Comparison of ENCODE assay signal across 1 cellular context in the genomic region with DNA sequence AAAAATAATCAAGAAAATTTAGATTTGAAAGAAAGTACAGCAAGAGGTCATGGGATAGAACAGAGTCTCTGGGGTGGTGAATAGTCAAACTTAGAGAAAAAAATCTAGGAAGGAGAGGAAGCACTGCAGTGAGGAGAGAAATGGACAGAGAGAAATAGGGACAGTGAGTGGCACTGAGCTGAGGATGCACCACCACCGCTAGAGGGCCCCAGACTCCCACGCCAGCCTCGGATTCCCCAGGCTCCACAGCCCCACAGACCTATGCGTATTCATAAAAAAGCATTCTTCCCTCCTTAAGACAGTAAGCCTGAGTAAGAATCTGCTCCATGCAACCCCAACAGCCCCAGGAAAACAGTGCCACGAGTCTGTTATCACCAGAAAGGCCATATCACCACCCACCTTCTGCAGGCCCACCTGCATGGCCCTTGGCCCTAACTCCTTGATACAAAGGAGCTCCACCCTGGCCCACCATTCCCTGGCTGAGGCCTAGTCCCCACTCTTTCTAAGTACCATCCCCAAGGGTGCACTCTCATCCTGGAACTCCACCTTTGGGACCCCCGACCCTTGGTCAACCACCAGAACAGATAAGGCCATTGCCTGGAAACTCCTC.
TF ChIP-seq lines count a peak whose summit lies in the region.

No MANE protein-coding gene starts in this region.

TF ChIP-seq in HepG2, 621 proteins besides CTCF, POLR2A, EP300 and RAD21 (continued from another document and continues in another):
- TF ChIP-seq STAG1 (CRISPR knock-in tag; IDR thresholded peaks at IDR 0.05) (peak; percentile 97), PLRG1 (conservative IDR thresholded peaks at IDR 0.05) (no peak), ZNF136 (CRISPR knock-in tag; IDR thresholded peaks at IDR 0.05; ENCODE audit: low read depth) (no peak), BORCS8-MEF2B (CRISPR knock-in tag; IDR thresholded peaks at IDR 0.05) (no peak), ARNT2 (CRISPR knock-in tag; IDR thresholded peaks at IDR 0.05; ENCODE audit: low read depth) (0 out of 2 replicates have a peak, but pooled peaks have one; percentile 35), HOXA5 (CRISPR knock-in tag; IDR thresholded peaks at IDR 0.05) (no peak), ZNF616 (CRISPR knock-in tag; IDR thresholded peaks at IDR 0.05; ENCODE audit: low read depth) (no peak), FOSL2 (CRISPR knock-in tag; IDR thresholded peaks at IDR 0.05) (no peak), MYNN (CRISPR knock-in tag; IDR thresholded peaks at IDR 0.05; ENCODE audit: low read depth) (no peak), ZNF33A (CRISPR knock-in tag; IDR thresholded peaks at IDR 0.05; ENCODE audit: borderline replicate concordance) (no peak), ARNTL (CRISPR knock-in tag; IDR thresholded peaks at IDR 0.05) (no peak), HNRNPL (IDR thresholded peaks at IDR 0.05; ENCODE audit: low read depth, low read length) (no peak), SMC3 (IDR thresholded peaks at IDR 0.05; ENCODE audit: low read length) (peak; percentile 86), EED (CRISPR knock-in tag; IDR thresholded peaks at IDR 0.05) (no peak), ZNF749 (CRISPR knock-in tag; IDR thresholded peaks at IDR 0.05; ENCODE audit: borderline replicate concordance) (no peak), YEATS4 (CRISPR knock-in tag; IDR thresholded peaks at IDR 0.05; ENCODE audit: borderline replicate concordance) (no peak), ZNF496 (CRISPR knock-in tag; IDR thresholded peaks at IDR 0.05; ENCODE audit: insufficient replicate concordance) (no peak), NCOA5 (CRISPR knock-in tag; IDR thresholded peaks at IDR 0.05) (no peak), SIN3A (IDR thresholded peaks at IDR 0.05; ENCODE audit: borderline replicate concordance, low read depth, low read length) (no peak), MAZ (IDR thresholded peaks at IDR 0.05; ENCODE audit: borderline replicate concordance, low read depth, low read length) (no peak), MAZ (CRISPR knock-in tag; IDR thresholded peaks at IDR 0.05; ENCODE audit: low read depth) (0 out of 2 replicates have a peak, but pooled peaks have one; percentile 41), CBX2 (IDR thresholded peaks at IDR 0.05; ENCODE audit: low read depth, low read length) (no peak), CBX2 (CRISPR knock-in tag; IDR thresholded peaks at IDR 0.05; ENCODE audit: low read depth) (no peak), SCMH1 (CRISPR knock-in tag; IDR thresholded peaks at IDR 0.05; ENCODE audit: borderline replicate concordance) (no peak), ZNF207 (IDR thresholded peaks at IDR 0.05; ENCODE audit: borderline replicate concordance) (no peak), KDM5A (IDR thresholded peaks at IDR 0.05; ENCODE audit: borderline replicate concordance, low read length) (no peak)
- TF ChIP-seq, protein P1, sequence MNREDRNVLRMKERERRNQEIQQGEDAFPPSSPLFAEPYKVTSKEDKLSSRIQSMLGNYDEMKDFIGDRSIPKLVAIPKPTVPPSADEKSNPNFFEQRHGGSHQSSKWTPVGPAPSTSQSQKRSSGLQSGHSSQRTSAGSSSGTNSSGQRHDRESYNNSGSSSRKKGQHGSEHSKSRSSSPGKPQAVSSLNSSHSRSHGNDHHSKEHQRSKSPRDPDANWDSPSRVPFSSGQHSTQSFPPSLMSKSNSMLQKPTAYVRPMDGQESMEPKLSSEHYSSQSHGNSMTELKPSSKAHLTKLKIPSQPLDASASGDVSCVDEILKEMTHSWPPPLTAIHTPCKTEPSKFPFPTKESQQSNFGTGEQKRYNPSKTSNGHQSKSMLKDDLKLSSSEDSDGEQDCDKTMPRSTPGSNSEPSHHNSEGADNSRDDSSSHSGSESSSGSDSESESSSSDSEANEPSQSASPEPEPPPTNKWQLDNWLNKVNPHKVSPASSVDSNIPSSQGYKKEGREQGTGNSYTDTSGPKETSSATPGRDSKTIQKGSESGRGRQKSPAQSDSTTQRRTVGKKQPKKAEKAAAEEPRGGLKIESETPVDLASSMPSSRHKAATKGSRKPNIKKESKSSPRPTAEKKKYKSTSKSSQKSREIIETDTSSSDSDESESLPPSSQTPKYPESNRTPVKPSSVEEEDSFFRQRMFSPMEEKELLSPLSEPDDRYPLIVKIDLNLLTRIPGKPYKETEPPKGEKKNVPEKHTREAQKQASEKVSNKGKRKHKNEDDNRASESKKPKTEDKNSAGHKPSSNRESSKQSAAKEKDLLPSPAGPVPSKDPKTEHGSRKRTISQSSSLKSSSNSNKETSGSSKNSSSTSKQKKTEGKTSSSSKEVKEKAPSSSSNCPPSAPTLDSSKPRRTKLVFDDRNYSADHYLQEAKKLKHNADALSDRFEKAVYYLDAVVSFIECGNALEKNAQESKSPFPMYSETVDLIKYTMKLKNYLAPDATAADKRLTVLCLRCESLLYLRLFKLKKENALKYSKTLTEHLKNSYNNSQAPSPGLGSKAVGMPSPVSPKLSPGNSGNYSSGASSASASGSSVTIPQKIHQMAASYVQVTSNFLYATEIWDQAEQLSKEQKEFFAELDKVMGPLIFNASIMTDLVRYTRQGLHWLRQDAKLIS (CRISPR knock-in tag; IDR thresholded peaks at IDR 0.05), result no peak
- TF ChIP-seq, protein P2, sequence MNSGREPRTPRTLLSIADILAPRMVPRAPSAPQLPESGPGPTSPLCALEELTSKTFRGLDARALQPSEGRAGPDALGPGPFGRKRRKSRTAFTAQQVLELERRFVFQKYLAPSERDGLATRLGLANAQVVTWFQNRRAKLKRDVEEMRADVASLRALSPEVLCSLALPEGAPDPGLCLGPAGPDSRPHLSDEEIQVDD (CRISPR knock-in tag; IDR thresholded peaks at IDR 0.05; ENCODE audit: borderline replicate concordance), result no peak
- TF ChIP-seq, protein P3, sequence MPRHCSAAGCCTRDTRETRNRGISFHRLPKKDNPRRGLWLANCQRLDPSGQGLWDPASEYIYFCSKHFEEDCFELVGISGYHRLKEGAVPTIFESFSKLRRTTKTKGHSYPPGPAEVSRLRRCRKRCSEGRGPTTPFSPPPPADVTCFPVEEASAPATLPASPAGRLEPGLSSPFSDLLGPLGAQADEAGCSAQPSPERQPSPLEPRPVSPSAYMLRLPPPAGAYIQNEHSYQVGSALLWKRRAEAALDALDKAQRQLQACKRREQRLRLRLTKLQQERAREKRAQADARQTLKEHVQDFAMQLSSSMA (CRISPR knock-in tag; IDR thresholded peaks at IDR 0.05), result no peak
- TF ChIP-seq, protein P4, sequence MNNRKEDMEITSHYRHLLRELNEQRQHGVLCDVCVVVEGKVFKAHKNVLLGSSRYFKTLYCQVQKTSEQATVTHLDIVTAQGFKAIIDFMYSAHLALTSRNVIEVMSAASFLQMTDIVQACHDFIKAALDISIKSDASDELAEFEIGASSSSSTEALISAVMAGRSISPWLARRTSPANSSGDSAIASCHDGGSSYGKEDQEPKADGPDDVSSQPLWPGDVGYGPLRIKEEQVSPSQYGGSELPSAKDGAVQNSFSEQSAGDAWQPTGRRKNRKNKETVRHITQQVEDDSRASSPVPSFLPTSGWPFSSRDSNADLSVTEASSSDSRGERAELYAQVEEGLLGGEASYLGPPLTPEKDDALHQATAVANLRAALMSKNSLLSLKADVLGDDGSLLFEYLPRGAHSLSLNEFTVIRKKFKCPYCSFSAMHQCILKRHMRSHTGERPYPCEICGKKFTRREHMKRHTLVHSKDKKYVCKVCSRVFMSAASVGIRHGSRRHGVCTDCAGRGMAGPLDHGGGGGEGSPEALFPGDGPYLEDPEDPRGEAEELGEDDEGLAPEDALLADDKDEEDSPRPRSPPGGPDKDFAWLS (CRISPR knock-in tag; IDR thresholded peaks at IDR 0.05; ENCODE audit: borderline replicate concordance), result no peak
- TF ChIP-seq, protein P5, sequence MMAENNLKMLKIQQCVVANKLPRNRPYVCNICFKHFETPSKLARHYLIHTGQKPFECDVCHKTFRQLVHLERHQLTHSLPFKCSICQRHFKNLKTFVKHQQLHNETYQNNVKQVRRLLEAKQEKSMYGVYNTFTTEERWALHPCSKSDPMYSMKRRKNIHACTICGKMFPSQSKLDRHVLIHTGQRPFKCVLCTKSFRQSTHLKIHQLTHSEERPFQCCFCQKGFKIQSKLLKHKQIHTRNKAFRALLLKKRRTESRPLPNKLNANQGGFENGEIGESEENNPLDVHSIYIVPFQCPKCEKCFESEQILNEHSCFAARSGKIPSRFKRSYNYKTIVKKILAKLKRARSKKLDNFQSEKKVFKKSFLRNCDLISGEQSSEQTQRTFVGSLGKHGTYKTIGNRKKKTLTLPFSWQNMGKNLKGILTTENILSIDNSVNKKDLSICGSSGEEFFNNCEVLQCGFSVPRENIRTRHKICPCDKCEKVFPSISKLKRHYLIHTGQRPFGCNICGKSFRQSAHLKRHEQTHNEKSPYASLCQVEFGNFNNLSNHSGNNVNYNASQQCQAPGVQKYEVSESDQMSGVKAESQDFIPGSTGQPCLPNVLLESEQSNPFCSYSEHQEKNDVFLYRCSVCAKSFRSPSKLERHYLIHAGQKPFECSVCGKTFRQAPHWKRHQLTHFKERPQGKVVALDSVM (CRISPR knock-in tag; IDR thresholded peaks at IDR 0.05), result no peak
- TF ChIP-seq, protein P6, sequence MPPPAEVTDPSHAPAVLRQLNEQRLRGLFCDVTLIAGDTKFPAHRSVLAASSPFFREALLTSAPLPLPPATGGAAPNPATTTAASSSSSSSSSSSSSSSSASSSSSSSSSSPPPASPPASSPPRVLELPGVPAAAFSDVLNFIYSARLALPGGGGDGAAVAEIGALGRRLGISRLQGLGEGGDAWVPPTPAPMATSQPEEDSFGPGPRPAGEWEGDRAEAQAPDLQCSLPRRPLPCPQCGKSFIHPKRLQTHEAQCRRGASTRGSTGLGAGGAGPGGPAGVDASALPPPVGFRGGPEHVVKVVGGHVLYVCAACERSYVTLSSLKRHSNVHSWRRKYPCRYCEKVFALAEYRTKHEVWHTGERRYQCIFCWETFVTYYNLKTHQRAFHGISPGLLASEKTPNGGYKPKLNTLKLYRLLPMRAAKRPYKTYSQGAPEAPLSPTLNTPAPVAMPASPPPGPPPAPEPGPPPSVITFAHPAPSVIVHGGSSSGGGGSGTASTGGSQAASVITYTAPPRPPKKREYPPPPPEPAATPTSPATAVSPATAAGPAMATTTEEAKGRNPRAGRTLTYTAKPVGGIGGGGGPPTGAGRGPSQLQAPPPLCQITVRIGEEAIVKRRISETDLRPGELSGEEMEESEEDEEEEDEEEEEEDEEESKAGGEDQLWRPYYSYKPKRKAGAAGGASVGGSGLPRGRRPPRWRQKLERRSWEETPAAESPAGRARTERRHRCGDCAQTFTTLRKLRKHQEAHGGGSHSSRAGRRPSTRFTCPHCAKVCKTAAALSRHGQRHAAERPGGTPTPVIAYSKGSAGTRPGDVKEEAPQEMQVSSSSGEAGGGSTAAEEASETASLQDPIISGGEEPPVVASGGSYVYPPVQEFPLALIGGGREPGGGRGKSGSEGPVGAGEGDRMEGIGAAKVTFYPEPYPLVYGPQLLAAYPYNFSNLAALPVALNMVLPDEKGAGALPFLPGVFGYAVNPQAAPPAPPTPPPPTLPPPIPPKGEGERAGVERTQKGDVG (CRISPR knock-in tag; IDR thresholded peaks at IDR 0.05; ENCODE audit: borderline replicate concordance), result peak; percentile 42; the same call in 1 of the 2 replicates
- TF ChIP-seq, protein P7, sequence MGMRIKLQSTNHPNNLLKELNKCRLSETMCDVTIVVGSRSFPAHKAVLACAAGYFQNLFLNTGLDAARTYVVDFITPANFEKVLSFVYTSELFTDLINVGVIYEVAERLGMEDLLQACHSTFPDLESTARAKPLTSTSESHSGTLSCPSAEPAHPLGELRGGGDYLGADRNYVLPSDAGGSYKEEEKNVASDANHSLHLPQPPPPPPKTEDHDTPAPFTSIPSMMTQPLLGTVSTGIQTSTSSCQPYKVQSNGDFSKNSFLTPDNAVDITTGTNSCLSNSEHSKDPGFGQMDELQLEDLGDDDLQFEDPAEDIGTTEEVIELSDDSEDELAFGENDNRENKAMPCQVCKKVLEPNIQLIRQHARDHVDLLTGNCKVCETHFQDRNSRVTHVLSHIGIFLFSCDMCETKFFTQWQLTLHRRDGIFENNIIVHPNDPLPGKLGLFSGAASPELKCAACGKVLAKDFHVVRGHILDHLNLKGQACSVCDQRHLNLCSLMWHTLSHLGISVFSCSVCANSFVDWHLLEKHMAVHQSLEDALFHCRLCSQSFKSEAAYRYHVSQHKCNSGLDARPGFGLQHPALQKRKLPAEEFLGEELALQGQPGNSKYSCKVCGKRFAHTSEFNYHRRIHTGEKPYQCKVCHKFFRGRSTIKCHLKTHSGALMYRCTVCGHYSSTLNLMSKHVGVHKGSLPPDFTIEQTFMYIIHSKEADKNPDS (CRISPR knock-in tag; IDR thresholded peaks at IDR 0.05), result no peak
- TF ChIP-seq, protein P8, sequence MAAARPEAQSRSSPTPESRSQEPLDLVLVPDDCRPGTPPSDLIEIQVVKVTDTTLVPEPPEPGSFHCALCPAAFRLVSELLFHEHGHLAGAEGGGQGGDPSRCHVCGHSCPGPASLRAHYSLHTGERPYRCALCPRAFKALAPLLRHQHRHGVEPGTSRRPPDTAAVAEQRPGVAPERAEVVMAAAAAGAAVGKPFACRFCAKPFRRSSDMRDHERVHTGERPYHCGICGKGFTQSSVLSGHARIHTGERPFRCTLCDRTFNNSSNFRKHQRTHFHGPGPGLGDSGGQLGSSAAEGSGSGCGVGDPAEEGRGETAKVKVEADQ (CRISPR knock-in tag; IDR thresholded peaks at IDR 0.05; ENCODE audit: borderline replicate concordance), result 0 out of 2 replicates have a peak, but pooled peaks have one; percentile 20
- TF ChIP-seq, protein P9, sequence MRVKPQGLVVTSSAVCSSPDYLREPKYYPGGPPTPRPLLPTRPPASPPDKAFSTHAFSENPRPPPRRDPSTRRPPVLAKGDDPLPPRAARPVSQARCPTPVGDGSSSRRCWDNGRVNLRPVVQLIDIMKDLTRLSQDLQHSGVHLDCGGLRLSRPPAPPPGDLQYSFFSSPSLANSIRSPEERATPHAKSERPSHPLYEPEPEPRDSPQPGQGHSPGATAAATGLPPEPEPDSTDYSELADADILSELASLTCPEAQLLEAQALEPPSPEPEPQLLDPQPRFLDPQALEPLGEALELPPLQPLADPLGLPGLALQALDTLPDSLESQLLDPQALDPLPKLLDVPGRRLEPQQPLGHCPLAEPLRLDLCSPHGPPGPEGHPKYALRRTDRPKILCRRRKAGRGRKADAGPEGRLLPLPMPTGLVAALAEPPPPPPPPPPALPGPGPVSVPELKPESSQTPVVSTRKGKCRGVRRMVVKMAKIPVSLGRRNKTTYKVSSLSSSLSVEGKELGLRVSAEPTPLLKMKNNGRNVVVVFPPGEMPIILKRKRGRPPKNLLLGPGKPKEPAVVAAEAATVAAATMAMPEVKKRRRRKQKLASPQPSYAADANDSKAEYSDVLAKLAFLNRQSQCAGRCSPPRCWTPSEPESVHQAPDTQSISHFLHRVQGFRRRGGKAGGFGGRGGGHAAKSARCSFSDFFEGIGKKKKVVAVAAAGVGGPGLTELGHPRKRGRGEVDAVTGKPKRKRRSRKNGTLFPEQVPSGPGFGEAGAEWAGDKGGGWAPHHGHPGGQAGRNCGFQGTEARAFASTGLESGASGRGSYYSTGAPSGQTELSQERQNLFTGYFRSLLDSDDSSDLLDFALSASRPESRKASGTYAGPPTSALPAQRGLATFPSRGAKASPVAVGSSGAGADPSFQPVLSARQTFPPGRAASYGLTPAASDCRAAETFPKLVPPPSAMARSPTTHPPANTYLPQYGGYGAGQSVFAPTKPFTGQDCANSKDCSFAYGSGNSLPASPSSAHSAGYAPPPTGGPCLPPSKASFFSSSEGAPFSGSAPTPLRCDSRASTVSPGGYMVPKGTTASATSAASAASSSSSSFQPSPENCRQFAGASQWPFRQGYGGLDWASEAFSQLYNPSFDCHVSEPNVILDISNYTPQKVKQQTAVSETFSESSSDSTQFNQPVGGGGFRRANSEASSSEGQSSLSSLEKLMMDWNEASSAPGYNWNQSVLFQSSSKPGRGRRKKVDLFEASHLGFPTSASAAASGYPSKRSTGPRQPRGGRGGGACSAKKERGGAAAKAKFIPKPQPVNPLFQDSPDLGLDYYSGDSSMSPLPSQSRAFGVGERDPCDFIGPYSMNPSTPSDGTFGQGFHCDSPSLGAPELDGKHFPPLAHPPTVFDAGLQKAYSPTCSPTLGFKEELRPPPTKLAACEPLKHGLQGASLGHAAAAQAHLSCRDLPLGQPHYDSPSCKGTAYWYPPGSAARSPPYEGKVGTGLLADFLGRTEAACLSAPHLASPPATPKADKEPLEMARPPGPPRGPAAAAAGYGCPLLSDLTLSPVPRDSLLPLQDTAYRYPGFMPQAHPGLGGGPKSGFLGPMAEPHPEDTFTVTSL (CRISPR knock-in tag; IDR thresholded peaks at IDR 0.05; ENCODE audit: borderline replicate concordance), result no peak
